18 cellular contexts compared by ENCODE assay signal in genomic region chr4:102492531-102493241, GRCh38. TPM values are rescaled to one million over a fixed set of nuclear protein-coding genes. Genes with fewer than 3 reads are reported as not detected.
A peak's percentile ranks its signal among the peaks of the same experiment; 100 is the strongest.
DNase-seq lines count a peak whose midpoint lies in the region; ATAC-seq, FAIRE-seq and TF ChIP-seq lines count a peak whose summit lies in the region.
"Had no signal": no experiment of that assay in that cellular context is flagged by ENCODE, and none has a peak within 500 bp of the region (broad histone marks: within the 10 kb centered on the region; RNA-seq: fewer than 3 reads in every experiment).

No MANE protein-coding gene starts in this region.

- TF ChIP-seq CTCF in IMR-90 (conservative IDR thresholded peaks at IDR 0.05; ENCODE audit: low read depth, low read length) = no peak
- TF ChIP-seq CTCF in OCI-LY1 (IDR thresholded peaks at IDR 0.05; ENCODE audit: low read length) = no peak
- TF ChIP-seq CTCF in K562 (IDR thresholded peaks at IDR 0.05 in 2 of 3, conservative IDR thresholded peaks at IDR 0.05 in 1 of 3; ENCODE audit: insufficient read depth in 2 of 3, low read depth in 1 of 3, low read length in 3 of 3) = no peak
- no peak for TF ChIP-seq CTCF in keratinocyte (optimal IDR thresholded peaks at IDR 0.05 in 1 of 3, IDR thresholded peaks at IDR 0.05 in 1 of 3, conservative IDR thresholded peaks at IDR 0.05 in 1 of 3; ENCODE audit: extremely low read depth in 1 of 3, insufficient read depth in 2 of 3, low read length in 3 of 3)
- TF ChIP-seq CTCF in D721Med (IDR thresholded peaks at IDR 0.05; ENCODE audit: insufficient read depth, missing control alignments) = no peak

- no peak overlapping the region for H4K5ac ChIP-seq in IMR-90 (ENCODE audit: low read depth, low read length)

- H3K4me1 ChIP-seq in IMR-90 (ENCODE audit: control insufficient read depth, insufficient read depth, low read length) (no peaks in the 10 kb centered on the region), OCI-LY1 (ENCODE audit: insufficient read depth, low read length, severe bottlenecking) (peaks cover 28% of the 10 kb centered on the region), K562 (replicated peaks in 1 of 2; ENCODE audit: control insufficient read depth in 2 of 2, insufficient read depth in 2 of 2, low read length in 2 of 2) (no peaks in the 10 kb centered on the region; a peak in 1 of 5 replicates), keratinocyte (ENCODE audit: control insufficient read depth, extremely low read depth, insufficient read depth, low read length) (peaks cover 24% of the 10 kb centered on the region)
- H3K4me1 ChIP-seq: A549, Caco-2 had no signal

- CTCF ChIA-PET in IMR-90 (lab: Yijun Ruan, JAX) (no interaction called here), K562 (lab: Yijun Ruan, JAX; ENCODE audit: low intra/inter-chr PET ratio) (no interaction called here)

- H3K27me3 ChIP-seq in IMR-90 (ENCODE audit: control insufficient read depth, insufficient read depth, low read length) = no peaks in the 10 kb centered on the region
- H3K27me3 ChIP-seq in OCI-LY1 (ENCODE audit: insufficient read depth, low read length) = no peaks in the 10 kb centered on the region
- no peaks in the 10 kb centered on the region for H3K27me3 ChIP-seq in K562 (ENCODE audit: control insufficient read depth in 2 of 2, insufficient read depth in 2 of 2, low read length in 2 of 2)
- H3K27me3 ChIP-seq in keratinocyte (ENCODE audit: control insufficient read depth, extremely low read depth, insufficient read depth, low read length) = no peaks in the 10 kb centered on the region
- H3K27me3 ChIP-seq: SJCRH30 had no signal

- in situ Hi-C loops in IMR-90 (cut with MboI; ENCODE audit: low sequenced_read_pairs) = no loop called here
- in situ Hi-C loops in K562 (cut with MboI) = no loop called here

- H4K91ac ChIP-seq in IMR-90 (ENCODE audit: insufficient read depth, low read depth, low read length) = no peak overlapping the region

- DNase-seq in IMR-90 = peak; percentile 10
- DNase-seq in K562 (ENCODE audit: extremely low read depth in 1 of 4, low spot score in 3 of 4) = no peak
- no peak for DNase-seq in keratinocyte (ENCODE audit: low read depth, low spot score)
- DNase-seq in DMS79 treated with DMSO at 0.1 percent for 48 hours (lab: John Stamatoyannopoulos, UW) = no peak
- no peak for DNase-seq in NCI-H1105 (lab: John Stamatoyannopoulos, UW)
- no peak for DNase-seq in D721Med (ENCODE audit: insufficient read length, low spot score)
- DNase-seq: Caco-2; CD4-positive, alpha-beta T cell; EL; H7; NCI-H1436; NCI-H2029; NCI-H526; SJCRH30 had no signal

- WGBS in IMR-90 (ENCODE audit: extremely low coverage in 2 of 2, insufficient read length in 1 of 2), 2 experiments = no CpG with 5 or more reads among the region's 2 CpGs
- WGBS in K562 (ENCODE audit: insufficient coverage, low coverage, missing lambda C conversion rate) = 16% methylated on average over 2 of the region's 2 CpGs

- no peak overlapping the region for H2AK9ac ChIP-seq in IMR-90 (replicated peaks; ENCODE audit: low read depth, low read length, poor library complexity)

- no peak overlapping the region for H2BK120ac ChIP-seq in IMR-90 (ENCODE audit: low read depth, low read length)

- no peak for TF ChIP-seq POLR2A in IMR-90 (IDR thresholded peaks at IDR 0.05; ENCODE audit: low read depth, low read length)
- TF ChIP-seq POLR2A in K562 (conservative IDR thresholded peaks at IDR 0.05) = no peak

- no peaks in the 10 kb centered on the region for H3F3A ChIP-seq in OCI-LY1 (ENCODE audit: insufficient read depth, low read length)

- no peak overlapping the region for H3K4me3 ChIP-seq in IMR-90 (ENCODE audit: insufficient read depth, low read depth, low read length)
- H3K4me3 ChIP-seq in OCI-LY1 (ENCODE audit: low read depth, low read length, poor library complexity, severe bottlenecking) = no peak overlapping the region
- no peak overlapping the region for H3K4me3 ChIP-seq in K562
- no peak overlapping the region for H3K4me3 ChIP-seq in keratinocyte (ENCODE audit: control insufficient read depth in 2 of 3, extremely low read depth in 1 of 3, insufficient read depth in 2 of 3, low read depth in 1 of 3, low read length in 3 of 3)
- H3K4me3 ChIP-seq: A549, SJCRH30 had no signal

- no peak overlapping the region for H2BK20ac ChIP-seq in IMR-90 (ENCODE audit: low read depth, low read length)

- TF ChIP-seq RAD21 in IMR-90 (IDR thresholded peaks at IDR 0.05; ENCODE audit: low read length) (no peak), K562 (CRISPR knock-in tag; conservative IDR thresholded peaks at IDR 0.05 in 1 of 2, IDR thresholded peaks at IDR 0.05 in 1 of 2) (no peak)

- FAIRE-seq in K562 (lab: Jason Lieb, UNC) (no peak), keratinocyte (lab: Jason Lieb, UNC) (no peak), D721Med (lab: Jason Lieb, UNC) (no peak)
- FAIRE-seq: A549 had no signal

- H3K56ac ChIP-seq in IMR-90 (ENCODE audit: extremely low read depth, insufficient read depth, low read length) = no peak overlapping the region

- no peak overlapping the region for H3K27ac ChIP-seq in IMR-90 (ENCODE audit: insufficient read depth, low read length)
- peak overlapping the region; percentile 82 for H3K27ac ChIP-seq in OCI-LY1 (ENCODE audit: low read depth, low read length, poor library complexity, severe bottlenecking)
- no peak overlapping the region for H3K27ac ChIP-seq in K562 (ENCODE audit: extremely low read depth, low read depth, low read length)
- no peak overlapping the region for H3K27ac ChIP-seq in keratinocyte (ENCODE audit: control insufficient read depth, insufficient read depth, low read length)
- H3K27ac ChIP-seq: A549, SJCRH30 had no signal

- dilution Hi-C loops in IMR-90 (cut with HindIII; ENCODE audit: low sequenced_read_pairs, unreplicated experiment) (no loop called here), keratinocyte (cut with MboI; ENCODE audit: extremely low pct_ligation_motif_present, low sequenced_read_pairs) (no loop called here)

- H3K36me3 ChIP-seq in IMR-90 (ENCODE audit: control insufficient read depth, insufficient read depth, low read length) (no peaks in the 10 kb centered on the region), OCI-LY1 (ENCODE audit: insufficient read depth, low read length) (no peaks in the 10 kb centered on the region), K562 (ENCODE audit: control insufficient read depth, insufficient read depth, low read length) (no peaks in the 10 kb centered on the region), keratinocyte (ENCODE audit: control insufficient read depth in 2 of 2, extremely low read depth in 1 of 2, insufficient read depth in 2 of 2, low read length in 2 of 2) (no peaks in the 10 kb centered on the region)
- H3K36me3 ChIP-seq: SJCRH30 had no signal

- intact Hi-C loops in IMR-90 (cut with micrococcal nuclease) = no loop called here
- intact Hi-C loops in K562 (cut with micrococcal nuclease) = no loop called here

- no peak overlapping the region for H2AK5ac ChIP-seq in IMR-90 (ENCODE audit: low read depth, low read length)

- ATAC-seq in IMR-90 (ENCODE audit: low read depth) = no peak
- no peak for ATAC-seq in K562
- ATAC-seq in GM21717 (IDR thresholded peaks at IDR 0.05; ENCODE audit: unreplicated experiment) = no peak
- ATAC-seq: A549, Panc1 had no signal

- H2AFZ ChIP-seq in IMR-90 (replicated peaks; ENCODE audit: low read length, poor library complexity) (no peak overlapping the region), OCI-LY1 (ENCODE audit: low read length) (no peak overlapping the region), K562 (ENCODE audit: low read depth, low read length) (no peak overlapping the region), keratinocyte (ENCODE audit: control insufficient read depth, low read length) (peak overlapping the region; percentile 43)

- H3K9ac ChIP-seq in IMR-90 (ENCODE audit: low read depth, low read length) (no peak overlapping the region), OCI-LY1 (ENCODE audit: low read length) (no peak overlapping the region), K562 (ENCODE audit: insufficient read depth in 1 of 2, low read depth in 2 of 2, low read length in 2 of 2) (no peak overlapping the region), keratinocyte (ENCODE audit: control insufficient read depth, extremely low read depth, insufficient read depth, low read length) (no peak overlapping the region)

- no peaks in the 10 kb centered on the region for H3K79me2 ChIP-seq in OCI-LY1 (ENCODE audit: insufficient read depth, low read length)
- no peaks in the 10 kb centered on the region for H3K79me2 ChIP-seq in K562 (ENCODE audit: control insufficient read depth, insufficient read depth, low read length)
- no peaks in the 10 kb centered on the region for H3K79me2 ChIP-seq in keratinocyte (ENCODE audit: control insufficient read depth, insufficient read depth, low read length)

- H3K23ac ChIP-seq in IMR-90 (ENCODE audit: low read depth, low read length) = no peak overlapping the region

- no peak overlapping the region for H2BK15ac ChIP-seq in IMR-90 (ENCODE audit: low read depth, low read length)

- H3K9me2 ChIP-seq in OCI-LY1 (ENCODE audit: low read depth, low read length) = no peaks in the 10 kb centered on the region

- no peak overlapping the region for H3K14ac ChIP-seq in IMR-90 (replicated peaks; ENCODE audit: low read depth, low read length)

- H3K79me1 ChIP-seq in IMR-90 (ENCODE audit: low read depth in 1 of 2, low read length in 2 of 2) = no peaks in the 10 kb centered on the region

- H3K4me2 ChIP-seq in IMR-90 (ENCODE audit: low read depth, low read length) (no peak overlapping the region), OCI-LY1 (ENCODE audit: low read length) (no peak overlapping the region), K562 (ENCODE audit: insufficient read depth, low read length) (no peak overlapping the region), keratinocyte (ENCODE audit: control insufficient read depth, extremely low read depth, insufficient read depth, low read depth, low read length) (peak overlapping the region; percentile 5)
- H3K4me2 ChIP-seq: A549 had no signal

- POLR2A ChIA-PET in IMR-90 (lab: Charles Lee; ENCODE audit: unreplicated experiment) (no interaction called here), K562 (lab: Yijun Ruan, JAX) (no interaction called here)

- H2BK5ac ChIP-seq in IMR-90 (ENCODE audit: low read depth, low read length, poor library complexity, severe bottlenecking) = no peak overlapping the region

- no peak overlapping the region for H3K18ac ChIP-seq in IMR-90 (ENCODE audit: low read depth, low read length)

- TF ChIP-seq EP300 in K562 (IDR thresholded peaks at IDR 0.05; ENCODE audit: low read length) = no peak

- BruUV-seq in IMR-90 (replicated peaks; lab: Mats Ljungman, UMichigan) = no TSS peak
- no TSS peak for BruUV-seq in K562 (replicated peaks; lab: Mats Ljungman, UMichigan)

- H3K9me1 ChIP-seq in IMR-90 (ENCODE audit: insufficient read depth, low read length) = 0 out of 2 replicates have a peak, but pooled peaks cover 3% of the 10 kb centered on the region
- H3K9me1 ChIP-seq in K562 (ENCODE audit: control insufficient read depth, insufficient read depth, low read length) = no peaks in the 10 kb centered on the region
- no peaks in the 10 kb centered on the region for H3K9me1 ChIP-seq in keratinocyte (ENCODE audit: control insufficient read depth, extremely low read depth, insufficient read depth, low read length)

- H4K20me1 ChIP-seq in IMR-90 (ENCODE audit: insufficient read depth, low read length) (no peaks in the 10 kb centered on the region), OCI-LY1 (ENCODE audit: insufficient read depth, low read length) (no peaks in the 10 kb centered on the region), K562 (replicated peaks; ENCODE audit: control insufficient read depth, insufficient read depth, low read length) (no peaks in the 10 kb centered on the region), keratinocyte (ENCODE audit: control insufficient read depth, extremely low read depth, insufficient read depth, low read length) (no peaks in the 10 kb centered on the region)

- no peak overlapping the region for H3K4ac ChIP-seq in IMR-90 (ENCODE audit: low read depth, low read length)

- no peak overlapping the region for H4K8ac ChIP-seq in IMR-90 (ENCODE audit: low read depth in 2 of 2, low read length in 2 of 2)

- H3K9me3 ChIP-seq in IMR-90 (ENCODE audit: control insufficient read depth, insufficient read depth, low read length) (no peaks in the 10 kb centered on the region), OCI-LY1 (ENCODE audit: low read length) (no peaks in the 10 kb centered on the region), K562 (replicated peaks; ENCODE audit: control insufficient read depth, insufficient read depth, low read depth, low read length) (no peaks in the 10 kb centered on the region), keratinocyte (ENCODE audit: control insufficient read depth, low read depth, low read length) (no peaks in the 10 kb centered on the region)
- H3K9me3 ChIP-seq: A549, Caco-2 had no signal

RNA-seq across cellular contexts. Expression of gene NFKB1, which starts 8.5 kb away (rescaled TPM):
- total RNA-seq in IMR-90 (2012; rRNA removed) (23.6 and 24.6 TPM in 2 replicates), K562 (2014; rRNA removed) (7.2 and 9.6 TPM in 2 replicates), K562 (2014; rRNA removed; fragmentation: Illumina TruSeq; extraction: Trizol) (10.3 and 10.6 TPM in 2 replicates), K562 (2015; rRNA removed; fragmentation: Illumina TruSeq; extraction: Trizol) (11.5 and 11.8 TPM in 2 replicates), K562 (2021) (13.8 and 14.5 TPM in 2 replicates)
- polyA plus RNA-seq in IMR-90 (2012; rRNA removed) (16.3 and 19.8 TPM in 2 replicates), K562 (2011; rRNA removed) (5.8 and 10.5 TPM in 2 replicates), K562 (2014; fragmentation: Illumina TruSeq; extraction: Trizol) (10.9 and 11.9 TPM in 2 replicates), K562 (2014; fragmentation: Nextera tagmentation; extraction: Ambion mirVana) (1 to 10 TPM; 2.4 to 3.2 TPM), K562 (2014; rRNA removed) (8.2 and 8.5 TPM in 2 replicates), keratinocyte (15.4 to 31.4 TPM (median 21.8 TPM) in 3 replicates)
- polyA plus RNA-seq in IMR-90 (2012; cell fraction: cytosol; rRNA removed) = 11.9 and 13.2 TPM in 2 replicates
- 18.9 and 34.9 TPM in 2 replicates for polyA plus RNA-seq in IMR-90 (2012; cell fraction: nucleus; rRNA removed; ENCODE audit: low replicate concordance)
- 8.8 and 9.8 TPM in 2 replicates for total RNA-seq in K562 (2011; cell fraction: chromatin; rRNA removed; ENCODE audit: low replicate concordance)
- 3.9 and 4.5 TPM in 2 replicates for total RNA-seq in K562 (2011; cell fraction: nucleolus; rRNA removed)
- total RNA-seq in K562 (2011; cell fraction: nucleoplasm; rRNA removed) = 9.4 and 11.4 TPM in 2 replicates
- polyA plus RNA-seq in K562 (2011; cell fraction: cytosol; rRNA removed) = 5.4 and 7.1 TPM in 2 replicates
- 3.8 and 6.4 TPM in 2 replicates for polyA plus RNA-seq in K562 (2011; cell fraction: nucleus; rRNA removed)
- polyA plus RNA-seq in K562 (2012) = 9.7 and 13.3 TPM in 2 replicates
- 13.8 and 15.1 TPM in 2 replicates for polyA minus RNA-seq in K562 (2011; rRNA and poly(A)+ RNA removed)
- polyA minus RNA-seq in K562 (2011; cell fraction: cytosol; rRNA and poly(A)+ RNA removed) = 5.5 and 7.8 TPM in 2 replicates
- 4.8 and 6.1 TPM in 2 replicates for polyA minus RNA-seq in K562 (2011; cell fraction: nucleus; rRNA and poly(A)+ RNA removed)
- 12.2 TPM for polyA plus RNA-seq in keratinocyte (2011; ENCODE audit: low read depth)
- 15.6 and 19.2 TPM in 2 replicates for polyA plus RNA-seq in keratinocyte (2011; cell fraction: cytosol; rRNA removed)
- 33.6 and 36.7 TPM in 2 replicates for polyA plus RNA-seq in keratinocyte (2011; cell fraction: nucleus; rRNA removed)
- 18.0 and 24.9 TPM in 2 replicates for polyA plus RNA-seq in keratinocyte (2012; ENCODE audit: low replicate concordance)
- 27.3 to 39.6 TPM (median 29.4 TPM) in 3 replicates for polyA minus RNA-seq in keratinocyte
- 16.7 TPM for polyA minus RNA-seq in keratinocyte (2011; cell fraction: cytosol; rRNA and poly(A)+ RNA removed)
- polyA minus RNA-seq in keratinocyte (2011; cell fraction: nucleus; rRNA and poly(A)+ RNA removed) = 29.1 and 53.4 TPM in 2 replicates
